Comparison of ENCODE assay signal across 1 cellular context in genomic region chr22:20577549-20577975, GRCh38.
TF ChIP-seq lines count a peak whose summit lies in the region.

No MANE protein-coding gene starts in this region.

TF ChIP-seq in HCT116, 20 proteins besides CTCF, POLR2A, EP300 and RAD21 (continued from another document):
- TF ChIP-seq REST (IDR thresholded peaks at IDR 0.05; ENCODE audit: low read depth) (no peak), SIN3A (IDR thresholded peaks at IDR 0.05; ENCODE audit: low read depth) (no peak), FOSL1 (IDR thresholded peaks at IDR 0.05; ENCODE audit: low read depth) (no peak), EZH2phosphoT487 (IDR thresholded peaks at IDR 0.05; ENCODE audit: borderline replicate concordance) (no peak)
